In the genomic region with DNA sequence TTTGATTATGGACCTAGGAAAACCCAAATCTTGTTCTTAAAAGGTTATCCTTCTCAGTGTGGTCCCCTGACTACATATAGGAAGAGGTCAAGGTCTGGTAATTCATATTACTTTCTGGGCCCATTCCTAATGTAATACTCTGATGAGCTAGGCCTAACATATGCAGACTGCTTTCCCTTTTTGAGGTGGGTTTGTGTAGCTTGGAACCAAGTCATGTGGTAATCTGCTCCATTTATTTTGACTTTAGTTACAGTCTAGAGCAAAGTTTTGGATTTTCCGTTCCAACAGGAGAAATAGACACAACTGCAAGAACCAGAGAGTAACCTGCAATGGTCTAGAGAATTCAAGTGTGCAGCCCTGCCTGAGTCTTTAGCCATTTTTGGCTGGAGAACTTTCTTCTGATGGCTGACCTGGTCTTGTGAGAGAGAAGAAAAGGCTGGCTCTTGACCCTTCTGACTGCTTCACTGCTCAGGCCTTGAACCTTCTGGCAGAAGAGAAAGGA, we compare ENCODE assay signal across 37 cellular contexts. TPM values are rescaled to one million over a fixed set of nuclear protein-coding genes. Genes with fewer than 3 reads are reported as not detected.
"Had no signal": no experiment of that assay in that cellular context is flagged by ENCODE, and none has a peak within 500 bp of the region (broad histone marks: within the 10 kb centered on the region; RNA-seq: fewer than 3 reads in every experiment).

No MANE protein-coding gene starts in this region.

- H3K27me3 ChIP-seq: MG63 had no signal

- H3K4me3 ChIP-seq: MG63 had no signal

- H3K36me3 ChIP-seq: MG63 had no signal

- DNase-seq: Karpas-422, Kasumi-1, MG63, MM.1S, MV-4-11, NCI-H1048, NCI-H1092, NCI-H1092 treated with DMSO at 0.1 percent for 48 hours, NCI-H1105, NCI-H1105 treated with DMSO at 0.1 percent for 48 hours, NCI-H1417, NCI-H1417 treated with DMSO at 0.1 percent for 48 hours, NCI-H1436, NCI-H1436 treated with DMSO at 0.1 percent for 48 hours, NCI-H146, NCI-H1694, NCI-H1694 treated with DMSO at 0.1 percent for 48 hours, NCI-H187, NCI-H187 treated with DMSO at 0.1 percent for 48 hours, NCI-H1930, NCI-H2029, NCI-H2029 treated with DMSO at 0.1 percent for 48 hours, NCI-H2081, NCI-H2081 treated with DMSO at 0.1 percent for 48 hours, NCI-H2107, NCI-H2171, NCI-H2171 treated with DMSO at 0.1 percent for 48 hours, NCI-H2227 treated with DMSO at 0.1 percent for 48 hours, NCI-H226, NCI-H345, NCI-H446, NCI-H446 treated with DMSO at 0.1 percent for 48 hours, NCI-H510A, NCI-H510A treated with DMSO at 0.1 percent for 48 hours, NCI-H524 had no signal

RNA-seq across cellular contexts. Expression of a gene that starts 22.5 kb away (rescaled TPM):
- total RNA-seq: LHCN-M2, M059J had no signal

RNA-seq across cellular contexts. Expression of a gene that starts 22.9 kb away (rescaled TPM):
- total RNA-seq: LHCN-M2, M059J had no signal
